Comparison of ENCODE assay signal across 21 cellular contexts in genomic region chr15:62752687-62753517, GRCh38.
DNase-seq lines count a peak whose midpoint lies in the region; ATAC-seq, FAIRE-seq and TF ChIP-seq lines count a peak whose summit lies in the region.
"Had no signal": no experiment of that assay in that cellular context is flagged by ENCODE, and none has a peak within 500 bp of the region (broad histone marks: within the 10 kb centered on the region; RNA-seq: fewer than 3 reads in every experiment).

No MANE protein-coding gene starts in this region.

- intact Hi-C loops in IMR-90 (cut with micrococcal nuclease) = no loop called here

- H3K4ac ChIP-seq in IMR-90 (ENCODE audit: low read depth, low read length) (no peak overlapping the region), mesenchymal stem cell (ENCODE audit: low read depth in 1 of 2, low read length in 2 of 2) (no peak overlapping the region)

- H4K8ac ChIP-seq in IMR-90 (ENCODE audit: low read depth in 2 of 2, low read length in 2 of 2) (no peak overlapping the region), mesenchymal stem cell (ENCODE audit: low read length) (no peak overlapping the region)

- DNase-seq in AG08395 (ENCODE audit: low spot score) (peak; percentile 42), IMR-90 (peak; percentile 54), dedifferentiated amniotic fluid mesenchymal stem cell (ENCODE audit: extremely low spot score) (peak; percentile 44), mesenchymal stem cell (no peak), H54 (ENCODE audit: insufficient read length, low spot score) (no peak), nucleus accumbens (lab: John Stamatoyannopoulos, UW) (no peak), AG08396 (ENCODE audit: low spot score) (no peak)
- DNase-seq: activated CD4-positive, alpha-beta T cell treated with anti-CD3 and anti-CD28 coated beads for 36 hours; activated CD8-positive, alpha-beta memory T cell treated with anti-CD3 and anti-CD28 coated beads, Interleukin-2, amount 50 U/mL, for 48 hours; lower lobe of right lung; NCI-H1105 treated with DMSO at 0.1 percent for 48 hours; NCI-H2171 treated with DMSO at 0.1 percent for 48 hours; SHP77; stimulated activated CD4-positive, alpha-beta T cell treated with anti-CD3 and anti-CD28 coated beads, Interleukin-1b, Interleukin-23, amount 100 ng/mL, for 48 hours; T-helper 9 cell had no signal

- CTCF ChIA-PET in IMR-90 (lab: Yijun Ruan, JAX) = interaction anchor here (1.7 kb wide), 1 partner anchor 10 kb away, joined by 6 read pairs; no protein-coding TSS in a partner anchor

- H3K18ac ChIP-seq in IMR-90 (ENCODE audit: low read depth, low read length) = no peak overlapping the region
- H3K18ac ChIP-seq in mesenchymal stem cell (ENCODE audit: low read depth in 1 of 2, low read length in 2 of 2) = no peak overlapping the region

- H2AFZ ChIP-seq in IMR-90 (replicated peaks; ENCODE audit: low read length, poor library complexity) (no peak overlapping the region), mesenchymal stem cell (ENCODE audit: low read depth, low read length) (no peak overlapping the region)

- ATAC-seq in IMR-90 (ENCODE audit: low read depth) (no peak; the same call in 1 of the 2 replicates), HG02798 (IDR thresholded peaks at IDR 0.05; ENCODE audit: poor library complexity, unreplicated experiment) (no peak)
- ATAC-seq: activated CD4-positive, alpha-beta T cell treated with anti-CD3 and anti-CD28 coated beads for 36 hours; activated naive CD4-positive, alpha-beta T cell treated with anti-CD3 and anti-CD28 coated beads, Interleukin-2, amount 50 U/mL, for 72 hours; HCT116; K562; lower lobe of right lung; natural killer cell treated with Interleukin-12 subunit alpha and Interleukin-12 subunit beta and Interleukin-15 and Interleukin-18, amount 100 ng/mL, for 72 hours had no signal

- H4K91ac ChIP-seq in IMR-90 (ENCODE audit: insufficient read depth, low read depth, low read length) = no peak overlapping the region
- no peak overlapping the region for H4K91ac ChIP-seq in mesenchymal stem cell (ENCODE audit: low read length)

- H2AK9ac ChIP-seq in IMR-90 (replicated peaks; ENCODE audit: low read depth, low read length, poor library complexity) = no peak overlapping the region

- no peak for TF ChIP-seq CTCF in IMR-90 (conservative IDR thresholded peaks at IDR 0.05; ENCODE audit: low read depth, low read length)

- no peak overlapping the region for H2BK15ac ChIP-seq in IMR-90 (ENCODE audit: low read depth, low read length)
- no peak overlapping the region for H2BK15ac ChIP-seq in mesenchymal stem cell (ENCODE audit: low read depth, poor library complexity, severe bottlenecking)

- H4K20me1 ChIP-seq in IMR-90 (ENCODE audit: insufficient read depth, low read length) = peaks cover under 1% of the 10 kb centered on the region; the same call in 1 of the 2 replicates

- H2BK12ac ChIP-seq in mesenchymal stem cell (ENCODE audit: low read length in 2 of 2) = no peak overlapping the region

- H4K5ac ChIP-seq in IMR-90 (ENCODE audit: low read depth, low read length) = no peak overlapping the region

- H2BK120ac ChIP-seq in IMR-90 (ENCODE audit: low read depth, low read length) = no peak overlapping the region
- no peak overlapping the region for H2BK120ac ChIP-seq in mesenchymal stem cell (ENCODE audit: low read depth, low read length)

- H3K23ac ChIP-seq in IMR-90 (ENCODE audit: low read depth, low read length) (no peak overlapping the region), mesenchymal stem cell (ENCODE audit: low read length in 2 of 2) (no peak overlapping the region)

- H3K9me3 ChIP-seq in IMR-90 (ENCODE audit: control insufficient read depth, insufficient read depth, low read length) = no peaks in the 10 kb centered on the region
- no peaks in the 10 kb centered on the region for H3K9me3 ChIP-seq in mesenchymal stem cell (ENCODE audit: control insufficient read depth, low read length)
- H3K9me3 ChIP-seq: lower lobe of right lung, thoracic aorta had no signal

- POLR2A ChIA-PET in IMR-90 (lab: Charles Lee; ENCODE audit: unreplicated experiment) = no interaction called here

- TF ChIP-seq POLR2A in IMR-90 (IDR thresholded peaks at IDR 0.05; ENCODE audit: low read depth, low read length) = no peak
- TF ChIP-seq POLR2A in H54 (IDR thresholded peaks at IDR 0.05; ENCODE audit: low read depth, low read length) = no peak

- WGBS in IMR-90 (ENCODE audit: extremely low coverage in 2 of 2, insufficient read length in 1 of 2), 2 experiments = 100% methylated on average over 3 of the region's 6 CpGs; no CpG with 5 or more reads in 1 of the 2 experiments
- 98% methylated on average over 6 of the region's 6 CpGs for WGBS in mesenchymal stem cell

- FAIRE-seq in H54 (lab: Jason Lieb, UNC) = no peak
- FAIRE-seq: K562 had no signal

- peaks cover 8% of the 10 kb centered on the region; the same call in 1 of the 2 replicates for H3K36me3 ChIP-seq in IMR-90 (ENCODE audit: control insufficient read depth, insufficient read depth, low read length)
- H3K36me3 ChIP-seq in mesenchymal stem cell (ENCODE audit: control insufficient read depth in 1 of 2, insufficient read depth in 2 of 2, low read depth in 1 of 2, low read length in 2 of 2) = peaks cover 17 to 69% of the 10 kb centered on the region in 2 experiments
- H3K36me3 ChIP-seq: lower lobe of right lung had no signal

- in situ Hi-C loops in IMR-90 (cut with MboI; ENCODE audit: low sequenced_read_pairs) = no loop called here

- H3K27ac ChIP-seq in IMR-90 (ENCODE audit: insufficient read depth, low read length) (no peak overlapping the region), mesenchymal stem cell (ENCODE audit: low read length, poor library complexity, severe bottlenecking) (peak overlapping the region; percentile 47)
- H3K27ac ChIP-seq: lower lobe of right lung, thoracic aorta had no signal

- H2BK20ac ChIP-seq in IMR-90 (ENCODE audit: low read depth, low read length) = no peak overlapping the region

- H3K14ac ChIP-seq in IMR-90 (replicated peaks; ENCODE audit: low read depth, low read length) (0 out of 2 replicates have a peak overlapping the region, but pooled peaks have one; percentile 58), mesenchymal stem cell (ENCODE audit: low read length in 2 of 2) (no peak overlapping the region)

- no peak for TF ChIP-seq RAD21 in IMR-90 (IDR thresholded peaks at IDR 0.05; ENCODE audit: low read length)

- H2AK5ac ChIP-seq in IMR-90 (ENCODE audit: low read depth, low read length) = no peak overlapping the region
- no peak overlapping the region for H2AK5ac ChIP-seq in mesenchymal stem cell (ENCODE audit: low read length, severe bottlenecking)

- peaks cover 6% of the 10 kb centered on the region for H3K4me1 ChIP-seq in IMR-90 (ENCODE audit: control insufficient read depth, insufficient read depth, low read length)
- H3K4me1 ChIP-seq in mesenchymal stem cell (ENCODE audit: control insufficient read depth, insufficient read depth, low read depth, low read length) = peaks cover 18% of the 10 kb centered on the region

- dilution Hi-C loops in IMR-90 (cut with HindIII; ENCODE audit: low sequenced_read_pairs, unreplicated experiment) = no loop called here

- no peaks in the 10 kb centered on the region for H3K9me1 ChIP-seq in IMR-90 (ENCODE audit: insufficient read depth, low read length)

- H3K4me3 ChIP-seq in IMR-90 (ENCODE audit: insufficient read depth, low read depth, low read length) = no peak overlapping the region
- H3K4me3 ChIP-seq in mesenchymal stem cell (ENCODE audit: insufficient read depth in 1 of 2, low read depth in 1 of 2, low read length in 2 of 2) = no peak overlapping the region
- H3K4me3 ChIP-seq: K562, lower lobe of right lung, thoracic aorta had no signal

- H3K27me3 ChIP-seq in IMR-90 (ENCODE audit: control insufficient read depth, insufficient read depth, low read length) = no peaks in the 10 kb centered on the region
- H3K27me3 ChIP-seq in mesenchymal stem cell (ENCODE audit: control insufficient read depth in 1 of 2, insufficient read depth in 1 of 2, low read length in 2 of 2) = no peaks in the 10 kb centered on the region

- no TSS peak for BruUV-seq in IMR-90 (replicated peaks; lab: Mats Ljungman, UMichigan)

- H3K9ac ChIP-seq in IMR-90 (ENCODE audit: low read depth, low read length) (no peak overlapping the region), mesenchymal stem cell (ENCODE audit: low read length) (peak overlapping the region; percentile 18)

- H3K79me1 ChIP-seq in IMR-90 (ENCODE audit: low read depth in 1 of 2, low read length in 2 of 2) (no peaks in the 10 kb centered on the region), mesenchymal stem cell (replicated peaks; ENCODE audit: low read length, poor library complexity, severe bottlenecking) (no peaks in the 10 kb centered on the region)

- H2BK5ac ChIP-seq in IMR-90 (ENCODE audit: low read depth, low read length, poor library complexity, severe bottlenecking) (no peak overlapping the region), mesenchymal stem cell (ENCODE audit: low read depth, low read length, poor library complexity, severe bottlenecking) (no peak overlapping the region)

- no peak overlapping the region for H3K4me2 ChIP-seq in IMR-90 (ENCODE audit: low read depth, low read length)
- H3K4me2 ChIP-seq in mesenchymal stem cell (ENCODE audit: low read length, poor library complexity, severe bottlenecking) = no peak overlapping the region

- H3K56ac ChIP-seq in IMR-90 (ENCODE audit: extremely low read depth, insufficient read depth, low read length) = no peak overlapping the region

TF ChIP-seq in IMR-90, 13 proteins besides CTCF, POLR2A, EP300 and RAD21:
- peak; percentile 38 for TF ChIP-seq MAFK (IDR thresholded peaks at IDR 0.05; ENCODE audit: low read depth, low read length)
- TF ChIP-seq CHD1 (IDR thresholded peaks at IDR 0.05; ENCODE audit: low read depth, low read length) = no peak
- peak; percentile 14; the same call in 1 of the 2 replicates for TF ChIP-seq NFE2L2 (IDR thresholded peaks at IDR 0.05; ENCODE audit: low read depth, low read length)
- TF ChIP-seq MXI1 (IDR thresholded peaks at IDR 0.05; ENCODE audit: borderline replicate concordance, low read depth, low read length) = no peak
- no peak for TF ChIP-seq RFX5 (IDR thresholded peaks at IDR 0.05; ENCODE audit: low read depth, low read length)
TF ChIP-seq in IMR-90: peak in this region for 2.

Comparison
In these comparisons a context has a peak if more than half of its experiments do, and no peak if none do; other contexts are left out.
1. DNase-seq: peak in AG08395 (single experiment), IMR-90 (single experiment) and dedifferentiated amniotic fluid mesenchymal stem cell (single experiment); none in mesenchymal stem cell (single experiment), H54 (single experiment), nucleus accumbens (0 of 56) and AG08396 (single experiment).